ENCODE assay signal across 1 cellular context in genomic region chr19:3760871-3761361, GRCh38.
TF ChIP-seq lines count a peak whose summit lies in the region.

No MANE protein-coding gene starts in this region.

TF ChIP-seq in IMR-90, 13 proteins besides CTCF, POLR2A, EP300 and RAD21:
- peak; percentile 78 for TF ChIP-seq RCOR1 (IDR thresholded peaks at IDR 0.05; ENCODE audit: insufficient replicate concordance, low read length)
- no peak for TF ChIP-seq NFE2L2 (IDR thresholded peaks at IDR 0.05; ENCODE audit: low read depth, low read length)
